22 cellular contexts compared by ENCODE assay signal in genomic region chr18:34292594-34292993, GRCh38.
"Had no signal": no experiment of that assay in that cellular context is flagged by ENCODE, and none has a peak within 500 bp of the region (broad histone marks: within the 10 kb centered on the region; RNA-seq: fewer than 3 reads in every experiment).

No MANE protein-coding gene starts in this region.

- H3K27ac ChIP-seq: HL-60, RWPE1 had no signal

- H3K9me3 ChIP-seq: SK-N-SH had no signal

- DNase-seq: KBM-7, NCI-H1092 treated with DMSO at 0.1 percent for 48 hours, NCI-H1436, NCI-H187, NCI-H2029, NCI-H2081 treated with DMSO at 0.1 percent for 48 hours, NCI-H2171, NCI-H226, NCI-H446, NCI-H510A, NCI-H524 treated with DMSO at 0.1 percent for 48 hours, NCI-H69, NCI-H774, PC-3, SHP77, SK-N-SH, SW 1271, T-cell had no signal

- ATAC-seq: Panc1, PC-3, T-cell had no signal

- H3K9ac ChIP-seq: SK-N-SH had no signal

- FAIRE-seq: HTR-8/SVneo had no signal

- H3K4me2 ChIP-seq: SK-N-SH had no signal
